ENCODE assay signal across 19 cellular contexts in the genomic region with DNA sequence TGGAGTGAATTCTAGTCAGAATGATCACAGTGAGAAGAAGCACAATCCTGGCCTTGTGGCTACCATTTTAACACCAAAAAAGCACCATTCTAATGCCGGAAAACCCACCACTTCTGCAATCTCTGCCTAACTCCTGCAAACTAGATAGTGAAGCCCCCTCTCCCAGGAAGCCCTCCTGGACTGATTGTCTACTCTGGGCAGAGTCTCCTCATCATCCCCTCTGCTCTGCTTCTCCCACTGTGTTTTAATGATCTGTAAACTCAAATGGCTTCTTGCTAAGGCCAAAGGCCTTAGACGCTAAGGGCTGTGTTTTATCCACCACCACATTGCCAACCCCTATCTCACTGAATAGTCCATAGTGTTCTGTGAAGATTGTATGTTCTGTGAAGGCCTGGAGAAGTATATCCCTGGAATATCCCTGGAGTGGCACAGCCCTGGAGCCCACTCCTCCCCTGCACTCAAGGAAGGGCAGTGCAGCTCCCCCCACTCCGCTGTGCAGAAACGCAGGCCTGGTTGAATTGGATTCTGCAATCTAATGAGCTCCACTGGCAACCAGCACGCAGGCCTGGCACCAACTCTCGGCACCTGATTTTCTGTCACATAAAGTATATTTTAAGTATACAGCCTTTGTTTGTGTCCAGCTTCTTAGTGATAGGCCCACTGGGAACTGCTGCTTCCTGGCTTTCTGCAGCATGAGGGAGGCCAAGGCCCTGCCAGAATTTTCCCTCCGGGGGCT.
DNase-seq lines count a peak whose midpoint lies in the region; ATAC-seq, FAIRE-seq and TF ChIP-seq lines count a peak whose summit lies in the region.
"Had no signal": no experiment of that assay in that cellular context is flagged by ENCODE, and none has a peak within 500 bp of the region (broad histone marks: within the 10 kb centered on the region; RNA-seq: fewer than 3 reads in every experiment).

No MANE protein-coding gene starts in this region.

- H3K27me3 ChIP-seq in K562 (ENCODE audit: control insufficient read depth in 2 of 2, insufficient read depth in 2 of 2, low read length in 2 of 2) (peaks cover 2 to 41% of the 10 kb centered on the region in 2 experiments; a peak in 3 of 5 replicates), left ventricle myocardium inferior (ENCODE audit: low read depth) (no peaks in the 10 kb centered on the region)

- ATAC-seq in K562 = no peak
- no peak for ATAC-seq in GM19455 (IDR thresholded peaks at IDR 0.05; ENCODE audit: unreplicated experiment)
- ATAC-seq: HCT116 had no signal

- H3K36me3 ChIP-seq in K562 (ENCODE audit: control insufficient read depth, insufficient read depth, low read length) (no peaks in the 10 kb centered on the region), left ventricle myocardium inferior (no peaks in the 10 kb centered on the region)

- no peak for TF ChIP-seq EP300 in K562 (IDR thresholded peaks at IDR 0.05; ENCODE audit: low read length)

- WGBS in K562 (ENCODE audit: insufficient coverage, low coverage, missing lambda C conversion rate) = 8% methylated on average over 7 of the region's 7 CpGs

- H3K4me3 ChIP-seq in K562 (no peak overlapping the region), left ventricle myocardium inferior (no peak overlapping the region)
- H3K4me3 ChIP-seq: GM23248 had no signal

- no peaks in the 10 kb centered on the region for H3K4me1 Mint-ChIP-seq in activated naive CD4-positive, alpha-beta T cell treated with anti-CD3 and anti-CD28 coated beads, Interleukin-2, amount 10 ng/mL, durations not matched to agents 7 days and 5 days
- H3K4me1 Mint-ChIP-seq: IgD-negative memory B cell had no signal

- no peak overlapping the region for H3K4me2 ChIP-seq in K562 (ENCODE audit: insufficient read depth, low read length)

- intact Hi-C loops in K562 (cut with micrococcal nuclease) (no loop called here), left ventricle myocardium inferior (cut with micrococcal nuclease) (no loop called here)

- H3K9me3 ChIP-seq in K562 (replicated peaks; ENCODE audit: control insufficient read depth, insufficient read depth, low read depth, low read length) = no peaks in the 10 kb centered on the region
- peaks cover 6% of the 10 kb centered on the region for H3K9me3 ChIP-seq in left ventricle myocardium inferior (replicated peaks)

- CTCF ChIA-PET in activated naive CD4-positive, alpha-beta T cell treated with anti-CD3 and anti-CD28 coated beads, Interleukin-2, amount 10 ng/mL, durations not matched to agents 7 days and 5 days (lab: Charles Lee) = no interaction called here
- CTCF ChIA-PET in K562 (lab: Yijun Ruan, JAX; ENCODE audit: low intra/inter-chr PET ratio) = no interaction called here

- no peak for FAIRE-seq in K562 (lab: Jason Lieb, UNC)
- FAIRE-seq: A204.1, G401.6 had no signal

- DNase-seq in activated naive CD4-positive, alpha-beta T cell treated with anti-CD3 and anti-CD28 coated beads, Interleukin-2, amount 10 ng/mL, durations not matched to agents 7 days and 5 days = no peak
- no peak for DNase-seq in activated naive CD4-positive, alpha-beta T cell treated with Interleukin-2 at 50 U/mL for 16 hours
- no peak for DNase-seq in K562 (ENCODE audit: extremely low read depth in 1 of 4, low spot score in 3 of 4)
- DNase-seq in left ventricle myocardium inferior = no peak
- DNase-seq in pons (ENCODE audit: low spot score) = peak; percentile 38
- no peak for DNase-seq in globus pallidus (ENCODE audit: low spot score)
- DNase-seq in islet precursor cell = no peak
- DNase-seq: DND-41; NCI-H1417; NCI-H187 treated with DMSO at 0.1 percent for 48 hours; NCI-H345; NCI-H69; NK-92 treated with Interleukin-12 subunit alpha and Interleukin-12 subunit beta, amount 100 ng/mL, for 24 hours had no signal

- no peak for TF ChIP-seq RAD21 in K562 (CRISPR knock-in tag; conservative IDR thresholded peaks at IDR 0.05 in 1 of 2, IDR thresholded peaks at IDR 0.05 in 1 of 2)

- no peak overlapping the region for H3K4me3 Mint-ChIP-seq in activated naive CD4-positive, alpha-beta T cell treated with anti-CD3 and anti-CD28 coated beads, Interleukin-2, amount 10 ng/mL, durations not matched to agents 7 days and 5 days

- no peaks in the 10 kb centered on the region for H3K79me2 ChIP-seq in K562 (ENCODE audit: control insufficient read depth, insufficient read depth, low read length)

- H3K9me3 Mint-ChIP-seq in activated naive CD4-positive, alpha-beta T cell treated with anti-CD3 and anti-CD28 coated beads, Interleukin-2, amount 10 ng/mL, durations not matched to agents 7 days and 5 days = no peaks in the 10 kb centered on the region

- no peak overlapping the region for H3K9ac ChIP-seq in K562 (ENCODE audit: insufficient read depth in 1 of 2, low read depth in 2 of 2, low read length in 2 of 2)
- H3K9ac ChIP-seq: GM23248 had no signal

- H3K27ac Mint-ChIP-seq in activated naive CD4-positive, alpha-beta T cell treated with anti-CD3 and anti-CD28 coated beads, Interleukin-2, amount 10 ng/mL, durations not matched to agents 7 days and 5 days = peak overlapping the region; percentile 2
- H3K27ac Mint-ChIP-seq: IgD-negative memory B cell had no signal

- no TSS peak for BruUV-seq in K562 (replicated peaks; lab: Mats Ljungman, UMichigan)

- no peaks in the 10 kb centered on the region for H3K4me1 ChIP-seq in K562 (replicated peaks in 1 of 2; ENCODE audit: control insufficient read depth in 2 of 2, insufficient read depth in 2 of 2, low read length in 2 of 2)
- peaks cover 15% of the 10 kb centered on the region for H3K4me1 ChIP-seq in left ventricle myocardium inferior

- TF ChIP-seq POLR2A in K562 (conservative IDR thresholded peaks at IDR 0.05) = no peak

- H3K36me3 Mint-ChIP-seq in activated naive CD4-positive, alpha-beta T cell treated with anti-CD3 and anti-CD28 coated beads, Interleukin-2, amount 10 ng/mL, durations not matched to agents 7 days and 5 days = no peaks in the 10 kb centered on the region
- H3K36me3 Mint-ChIP-seq: IgD-negative memory B cell had no signal

- TF ChIP-seq CTCF in K562 (IDR thresholded peaks at IDR 0.05 in 2 of 3, conservative IDR thresholded peaks at IDR 0.05 in 1 of 3; ENCODE audit: insufficient read depth in 2 of 3, low read depth in 1 of 3, low read length in 3 of 3) (no peak), left ventricle myocardium inferior (IDR thresholded peaks at IDR 0.05; ENCODE audit: borderline replicate concordance) (no peak)

- no peak overlapping the region for H2AFZ ChIP-seq in K562 (ENCODE audit: low read depth, low read length)
- H2AFZ ChIP-seq: GM23248 had no signal

- in situ Hi-C loops in K562 (cut with MboI) = no loop called here

- no peak overlapping the region for H3K27ac ChIP-seq in K562 (ENCODE audit: extremely low read depth, low read depth, low read length)
- peak overlapping the region; percentile 56 for H3K27ac ChIP-seq in left ventricle myocardium inferior (replicated peaks)
- H3K27ac ChIP-seq: GM23248 had no signal

- POLR2A ChIA-PET in K562 (lab: Yijun Ruan, JAX) = no interaction called here

- H4K20me1 ChIP-seq in K562 (replicated peaks; ENCODE audit: control insufficient read depth, insufficient read depth, low read length) = no peaks in the 10 kb centered on the region

- H3K27me3 Mint-ChIP-seq in activated naive CD4-positive, alpha-beta T cell treated with anti-CD3 and anti-CD28 coated beads, Interleukin-2, amount 10 ng/mL, durations not matched to agents 7 days and 5 days = no peaks in the 10 kb centered on the region
- H3K27me3 Mint-ChIP-seq: IgD-negative memory B cell had no signal

- no peaks in the 10 kb centered on the region for H3K9me1 ChIP-seq in K562 (ENCODE audit: control insufficient read depth, insufficient read depth, low read length)

TF ChIP-seq in K562, 482 proteins besides CTCF, POLR2A, EP300 and RAD21:
- TF ChIP-seq MYC (IDR thresholded peaks at IDR 0.05; ENCODE audit: low read depth, low read length) (no peak), MYC (CRISPR knock-in tag; IDR thresholded peaks at IDR 0.05; ENCODE audit: borderline replicate concordance, low read depth) (no peak), ZFP36 (IDR thresholded peaks at IDR 0.05; ENCODE audit: low read depth, low read length, partially characterized antibody) (peak; percentile 85), RBM25 (IDR thresholded peaks at IDR 0.05; ENCODE audit: low read depth, low read length, severe bottlenecking) (peak; percentile 27)
TF ChIP-seq in K562: peak in this region for 2.
